Comparison of ENCODE assay signal across 2 cellular contexts in the genomic region with DNA sequence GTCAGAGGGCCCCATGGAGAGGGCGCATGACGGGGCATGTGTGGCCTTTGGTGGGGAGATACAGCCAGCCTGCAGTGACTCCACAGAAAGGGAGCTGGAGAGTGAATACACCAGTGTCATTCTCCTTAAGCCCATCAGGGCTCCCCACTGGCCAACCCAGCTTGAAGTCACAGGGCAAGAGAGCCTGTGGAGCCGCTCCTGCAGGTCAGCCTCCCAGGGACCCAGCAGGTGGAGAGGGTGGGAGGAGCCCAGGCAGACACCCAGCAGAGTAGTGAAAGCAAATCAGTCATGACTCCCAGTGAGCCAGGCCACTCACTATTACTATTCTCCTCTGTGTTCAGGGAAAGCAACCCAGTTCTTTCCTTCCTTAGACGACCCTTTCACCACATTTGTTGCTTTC.
A peak's percentile ranks its signal among the peaks of the same experiment; 100 is the strongest.
TF ChIP-seq lines count a peak whose summit lies in the region.

No MANE protein-coding gene starts in this region.

TF ChIP-seq in Ishikawa, 13 proteins besides CTCF, POLR2A, EP300 and RAD21 (continued from another document):
- TF ChIP-seq, protein P1, sequence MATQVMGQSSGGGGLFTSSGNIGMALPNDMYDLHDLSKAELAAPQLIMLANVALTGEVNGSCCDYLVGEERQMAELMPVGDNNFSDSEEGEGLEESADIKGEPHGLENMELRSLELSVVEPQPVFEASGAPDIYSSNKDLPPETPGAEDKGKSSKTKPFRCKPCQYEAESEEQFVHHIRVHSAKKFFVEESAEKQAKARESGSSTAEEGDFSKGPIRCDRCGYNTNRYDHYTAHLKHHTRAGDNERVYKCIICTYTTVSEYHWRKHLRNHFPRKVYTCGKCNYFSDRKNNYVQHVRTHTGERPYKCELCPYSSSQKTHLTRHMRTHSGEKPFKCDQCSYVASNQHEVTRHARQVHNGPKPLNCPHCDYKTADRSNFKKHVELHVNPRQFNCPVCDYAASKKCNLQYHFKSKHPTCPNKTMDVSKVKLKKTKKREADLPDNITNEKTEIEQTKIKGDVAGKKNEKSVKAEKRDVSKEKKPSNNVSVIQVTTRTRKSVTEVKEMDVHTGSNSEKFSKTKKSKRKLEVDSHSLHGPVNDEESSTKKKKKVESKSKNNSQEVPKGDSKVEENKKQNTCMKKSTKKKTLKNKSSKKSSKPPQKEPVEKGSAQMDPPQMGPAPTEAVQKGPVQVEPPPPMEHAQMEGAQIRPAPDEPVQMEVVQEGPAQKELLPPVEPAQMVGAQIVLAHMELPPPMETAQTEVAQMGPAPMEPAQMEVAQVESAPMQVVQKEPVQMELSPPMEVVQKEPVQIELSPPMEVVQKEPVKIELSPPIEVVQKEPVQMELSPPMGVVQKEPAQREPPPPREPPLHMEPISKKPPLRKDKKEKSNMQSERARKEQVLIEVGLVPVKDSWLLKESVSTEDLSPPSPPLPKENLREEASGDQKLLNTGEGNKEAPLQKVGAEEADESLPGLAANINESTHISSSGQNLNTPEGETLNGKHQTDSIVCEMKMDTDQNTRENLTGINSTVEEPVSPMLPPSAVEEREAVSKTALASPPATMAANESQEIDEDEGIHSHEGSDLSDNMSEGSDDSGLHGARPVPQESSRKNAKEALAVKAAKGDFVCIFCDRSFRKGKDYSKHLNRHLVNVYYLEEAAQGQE (IDR thresholded peaks at IDR 0.05; ENCODE audit: low read depth), result no peak
- peak; percentile 89 for TF ChIP-seq TCF12 (IDR thresholded peaks at IDR 0.05; ENCODE audit: low read depth)
- TF ChIP-seq ZBTB7A (IDR thresholded peaks at IDR 0.05; ENCODE audit: low read depth), result no peak
- TF ChIP-seq FOXM1 (IDR thresholded peaks at IDR 0.05; ENCODE audit: borderline replicate concordance, low read depth), result no peak
- no peak for TF ChIP-seq EGR1 (IDR thresholded peaks at IDR 0.05)

TF ChIP-seq in GM12878, 131 proteins besides CTCF, POLR2A, EP300 and RAD21 (continued from another document):
- TF ChIP-seq, protein P2, sequence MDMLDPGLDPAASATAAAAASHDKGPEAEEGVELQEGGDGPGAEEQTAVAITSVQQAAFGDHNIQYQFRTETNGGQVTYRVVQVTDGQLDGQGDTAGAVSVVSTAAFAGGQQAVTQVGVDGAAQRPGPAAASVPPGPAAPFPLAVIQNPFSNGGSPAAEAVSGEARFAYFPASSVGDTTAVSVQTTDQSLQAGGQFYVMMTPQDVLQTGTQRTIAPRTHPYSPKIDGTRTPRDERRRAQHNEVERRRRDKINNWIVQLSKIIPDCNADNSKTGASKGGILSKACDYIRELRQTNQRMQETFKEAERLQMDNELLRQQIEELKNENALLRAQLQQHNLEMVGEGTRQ (IDR thresholded peaks at IDR 0.05; ENCODE audit: borderline replicate concordance, low read depth, low read length), result no peak
- no peak for TF ChIP-seq HDGF (IDR thresholded peaks at IDR 0.05)
- TF ChIP-seq ATF7 (IDR thresholded peaks at IDR 0.05; ENCODE audit: low read depth), result no peak
- no peak for TF ChIP-seq ZBED1 (IDR thresholded peaks at IDR 0.05; ENCODE audit: borderline replicate concordance)
- TF ChIP-seq BACH1 (IDR thresholded peaks at IDR 0.05; ENCODE audit: borderline replicate concordance), result no peak
- no peak for TF ChIP-seq CBX3 (IDR thresholded peaks at IDR 0.05; ENCODE audit: borderline replicate concordance, low read depth)
- TF ChIP-seq TCF7 (IDR thresholded peaks at IDR 0.05; ENCODE audit: borderline replicate concordance), result no peak
- no peak for TF ChIP-seq SMC3 (IDR thresholded peaks at IDR 0.05; ENCODE audit: borderline replicate concordance, low read length)
- TF ChIP-seq SPI1 (IDR thresholded peaks at IDR 0.05; ENCODE audit: borderline replicate concordance, insufficient read depth, low read depth, low read length), result no peak
- TF ChIP-seq POLR2AphosphoS5 (IDR thresholded peaks at IDR 0.05; ENCODE audit: low read length), result no peak
- TF ChIP-seq RCOR1 (conservative IDR thresholded peaks at IDR 0.05; ENCODE audit: low read depth, low read length), result no peak
- no peak for TF ChIP-seq DPF2 (IDR thresholded peaks at IDR 0.05)
- TF ChIP-seq SREBF2 (IDR thresholded peaks at IDR 0.05; ENCODE audit: low read length), result no peak
